ENCODE assay signal across 2 cellular contexts in genomic region chr19:38373907-38374331, GRCh38.
TF ChIP-seq lines count a peak whose summit lies in the region.

No MANE protein-coding gene starts in this region.

TF ChIP-seq in A549, 52 proteins besides CTCF, POLR2A, EP300 and RAD21:
- TF ChIP-seq JUN (IDR thresholded peaks at IDR 0.05) (no peak), HEYL (CRISPR knock-in tag; IDR thresholded peaks at IDR 0.05) (no peak), KDM5A (IDR thresholded peaks at IDR 0.05) (no peak), HOXB13 (CRISPR knock-in tag; IDR thresholded peaks at IDR 0.05; ENCODE audit: low read depth) (no peak), USF2 (IDR thresholded peaks at IDR 0.05) (no peak), FOXS1 (CRISPR knock-in tag; IDR thresholded peaks at IDR 0.05) (no peak), ELK1 (IDR thresholded peaks at IDR 0.05; ENCODE audit: low read depth, low read length) (no peak), MAX (IDR thresholded peaks at IDR 0.05) (no peak), EHF (CRISPR knock-in tag; IDR thresholded peaks at IDR 0.05) (no peak), RARB (CRISPR knock-in tag; IDR thresholded peaks at IDR 0.05) (no peak), BHLHE40 (IDR thresholded peaks at IDR 0.05; ENCODE audit: low read depth, low read length) (no peak), CBX2 (IDR thresholded peaks at IDR 0.05; ENCODE audit: borderline replicate concordance, low read depth) (no peak), RNF2 (IDR thresholded peaks at IDR 0.05; ENCODE audit: borderline replicate concordance, low read depth) (no peak)

TF ChIP-seq in IMR-90, 13 proteins besides CTCF, POLR2A, EP300 and RAD21:
- TF ChIP-seq RFX5 (IDR thresholded peaks at IDR 0.05; ENCODE audit: low read depth, low read length) = no peak
- TF ChIP-seq MXI1 (IDR thresholded peaks at IDR 0.05; ENCODE audit: borderline replicate concordance, low read depth, low read length) = no peak
- no peak for TF ChIP-seq CEBPB (IDR thresholded peaks at IDR 0.05; ENCODE audit: low read depth, low read length)
- no peak for TF ChIP-seq CHD1 (IDR thresholded peaks at IDR 0.05; ENCODE audit: low read depth, low read length)
- TF ChIP-seq FOS (IDR thresholded peaks at IDR 0.05; ENCODE audit: low read depth, low read length) = no peak
TF ChIP-seq in IMR-90: peak in this region for 0.
